In the genomic region with DNA sequence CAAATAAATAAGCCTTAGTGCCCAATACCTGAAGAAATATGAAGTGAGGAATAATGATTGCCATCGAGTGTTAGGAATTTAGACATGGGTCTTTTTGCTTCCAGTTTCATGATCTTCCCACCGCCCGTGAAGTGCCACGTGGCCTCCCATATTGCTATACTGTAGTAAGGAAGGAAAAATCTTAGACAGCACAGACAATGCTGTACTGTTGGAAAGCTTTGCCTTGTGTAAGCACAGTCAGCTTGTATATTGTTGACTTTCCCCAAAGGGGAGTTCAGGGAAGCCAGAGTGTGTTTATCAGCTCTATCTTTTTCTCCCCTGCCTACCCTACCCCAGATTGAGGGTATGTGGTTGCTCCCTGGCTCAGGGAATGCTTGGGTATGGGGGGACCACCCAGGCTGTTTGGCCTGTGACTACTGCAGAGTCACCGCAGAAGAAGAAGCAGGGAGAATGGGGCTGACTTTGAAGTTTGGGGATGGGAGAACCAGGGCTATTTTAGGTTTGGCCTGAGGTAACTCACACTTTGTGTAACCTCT, we compare ENCODE assay signal across 28 cellular contexts.
"Had no signal": no experiment of that assay in that cellular context is flagged by ENCODE, and none has a peak within 500 bp of the region (broad histone marks: within the 10 kb centered on the region; RNA-seq: fewer than 3 reads in every experiment).

No MANE protein-coding gene starts in this region.

- FAIRE-seq: RCC 7860 had no signal

- H3K36me3 ChIP-seq: brain microvascular endothelial cell had no signal

- H3K4me3 ChIP-seq: PC-9, SK-N-MC had no signal

- H3K36me3 Mint-ChIP-seq: activated naive CD8-positive, alpha-beta T cell treated with anti-CD3 and anti-CD28 coated beads for 36 hours had no signal

- H2AFZ ChIP-seq: PC-9 had no signal

- H3K9me3 Mint-ChIP-seq: activated CD4-positive, alpha-beta T cell treated with anti-CD3 and anti-CD28 coated beads, Interleukin-2, amount 10 ng/mL, durations not matched to agents 24 days and 14 days; activated CD8-positive, alpha-beta T cell treated with anti-CD3 and anti-CD28 coated beads for 36 hours; activated T-helper 17 cell treated with anti-CD3 and anti-CD28 coated beads, Interleukin-2, amount 50 U/mL, for 72 hours had no signal

- H3K27ac ChIP-seq: brain microvascular endothelial cell, PC-9, SK-N-MC had no signal

- H3K4me1 Mint-ChIP-seq: activated T-helper 17 cell treated with anti-CD3 and anti-CD28 coated beads, Interleukin-2, amount 50 U/mL, for 72 hours had no signal

- H3K4me3 Mint-ChIP-seq: activated CD4-positive, alpha-beta T cell treated with anti-CD3 and anti-CD28 coated beads, Interleukin-2, amount 10 ng/mL, durations not matched to agents 24 days and 14 days; activated CD8-positive, alpha-beta T cell treated with anti-CD3 and anti-CD28 coated beads for 36 hours; activated naive CD8-positive, alpha-beta T cell treated with anti-CD3 and anti-CD28 coated beads for 36 hours; activated T-cell treated with anti-CD3 and anti-CD28 coated beads, Interleukin-2, amount 50 U/mL, for 72 hours; activated T-helper 17 cell treated with anti-CD3 and anti-CD28 coated beads, Interleukin-2, amount 50 U/mL, for 72 hours had no signal

- H3K27me3 Mint-ChIP-seq: activated CD4-positive, alpha-beta T cell treated with anti-CD3 and anti-CD28 coated beads, Interleukin-2, amount 10 ng/mL, durations not matched to agents 24 days and 14 days; activated CD8-positive, alpha-beta T cell treated with anti-CD3 and anti-CD28 coated beads for 36 hours; activated naive CD8-positive, alpha-beta T cell treated with anti-CD3 and anti-CD28 coated beads for 36 hours; activated T-helper 17 cell treated with anti-CD3 and anti-CD28 coated beads, Interleukin-2, amount 50 U/mL, for 72 hours had no signal

- H3K27me3 ChIP-seq: brain microvascular endothelial cell had no signal

- H3K4me2 ChIP-seq: PC-9 had no signal

- ATAC-seq: activated CD8-positive, alpha-beta T cell treated with anti-CD3 and anti-CD28 coated beads for 36 hours; activated T-cell treated with anti-CD3 and anti-CD28 coated beads, Interleukin-2, amount 50 U/mL, for 72 hours; activated T-helper 17 cell treated with anti-CD3 and anti-CD28 coated beads, Interleukin-2, amount 50 U/mL, for 72 hours had no signal

- H3K27ac Mint-ChIP-seq: activated CD4-positive, alpha-beta T cell treated with anti-CD3 and anti-CD28 coated beads, Interleukin-2, amount 10 ng/mL, durations not matched to agents 24 days and 14 days; activated CD8-positive, alpha-beta T cell treated with anti-CD3 and anti-CD28 coated beads for 36 hours; activated naive CD8-positive, alpha-beta T cell treated with anti-CD3 and anti-CD28 coated beads for 36 hours; activated T-cell treated with anti-CD3 and anti-CD28 coated beads, Interleukin-2, amount 50 U/mL, for 72 hours; activated T-helper 17 cell treated with anti-CD3 and anti-CD28 coated beads, Interleukin-2, amount 50 U/mL, for 72 hours had no signal

- DNase-seq: activated CD4-positive, alpha-beta T cell treated with anti-CD3 and anti-CD28 coated beads, Interleukin-2, amount 10 ng/mL, durations not matched to agents 24 days and 14 days; activated CD4-positive, alpha-beta T cell treated with anti-CD3 and anti-CD28 coated beads, Interleukin-2, amount 50 U/mL, for 4 hours; activated CD8-positive, alpha-beta T cell treated with anti-CD3 and anti-CD28 coated beads for 36 hours; activated effector memory CD4-positive, alpha-beta T cell treated with anti-CD3 and anti-CD28 coated beads, Interleukin-2, amount 50 U/mL, for 16 hours; activated naive CD4-positive, alpha-beta T cell; activated naive CD4-positive, alpha-beta T cell treated with anti-CD3 and anti-CD28 coated beads, Interleukin-2, amount 50 U/mL, for 16 hours; activated naive CD8-positive, alpha-beta T cell treated with anti-CD3 and anti-CD28 coated beads for 36 hours; activated T-cell treated with anti-CD3 and anti-CD28 coated beads, Interleukin-2, amount 50 U/mL, for 1 hour; activated T-cell treated with anti-CD3 and anti-CD28 coated beads, Interleukin-2, amount 50 U/mL, for 72 hours; amniotic stem cell; aorta; brain microvascular endothelial cell; central memory CD4-positive, alpha-beta T cell; NCI-H1105 treated with DMSO at 0.1 percent for 48 hours; NCI-H1436; NCI-H1694; NCI-H1930; NCI-H2081 treated with DMSO at 0.1 percent for 48 hours; NCI-H226; NCI-H446 treated with DMSO at 0.1 percent for 48 hours; NCI-H524; NK-92 treated with Interleukin-12 subunit alpha and Interleukin-12 subunit beta, amount 100 ng/mL, for 24 hours; PC-9; SHP77 treated with DMSO at 0.1 percent for 48 hours; T1000 had no signal
